14 cellular contexts compared by ENCODE assay signal in genomic region chr13:93244918-93245280, GRCh38. TPM values are rescaled to one million over a fixed set of nuclear protein-coding genes. Genes with fewer than 3 reads are reported as not detected.
A peak's percentile ranks its signal among the peaks of the same experiment; 100 is the strongest.
DNase-seq lines count a peak whose midpoint lies in the region; ATAC-seq and TF ChIP-seq lines count a peak whose summit lies in the region.
"Had no signal": no experiment of that assay in that cellular context is flagged by ENCODE, and none has a peak within 500 bp of the region (broad histone marks: within the 10 kb centered on the region; RNA-seq: fewer than 3 reads in every experiment).

No MANE protein-coding gene starts in this region.

- H3K79me2 ChIP-seq in PC-9 (ENCODE audit: low read depth) (no peaks in the 10 kb centered on the region), osteoblast (ENCODE audit: insufficient read depth, low read length) (peaks cover 34% of the 10 kb centered on the region)

- POLR2A ChIA-PET in PC-9 (lab: Charles Lee; ENCODE audit: unreplicated experiment) = no interaction called here

- H3K4me2 ChIP-seq in PC-9 (peak overlapping the region; percentile 71), osteoblast (ENCODE audit: insufficient read depth, low read length) (peak overlapping the region; percentile 96)

- DNase-seq in AG08395 (ENCODE audit: low spot score) = peak; percentile 65
- DNase-seq in PC-9 = peak in 1 of 2 experiments; percentile 54
- DNase-seq in fibroblast of mammary gland (ENCODE audit: low read depth) = peak; percentile 74
- DNase-seq in osteoblast (ENCODE audit: insufficient read length, low spot score, missing footprints) = no peak
- no peak for DNase-seq in effector memory CD8-positive, alpha-beta T cell
- DNase-seq in activated gamma-delta T cell (lab: John Stamatoyannopoulos, UW) = no peak
- DNase-seq: activated naive CD4-positive, alpha-beta T cell treated with anti-CD3 and anti-CD28 coated beads, Interleukin-2, amount 50 U/mL, for 16 hours; CD4-positive, alpha-beta T cell; stimulated activated CD4-positive, alpha-beta T cell treated with anti-CD3 and anti-CD28 coated beads, Interleukin-12 subunit alpha, Interleukin-12 subunit beta, amount 100 ng/mL, for 4 hours had no signal

- H3F3A ChIP-seq in PC-9 (ENCODE audit: insufficient read depth, low read depth) = no peaks in the 10 kb centered on the region

- H3K9me3 ChIP-seq in PC-9 (ENCODE audit: insufficient read depth, low read depth) (no peaks in the 10 kb centered on the region; the same call in 1 of the 2 replicates), osteoblast (ENCODE audit: low read depth, low read length) (no peaks in the 10 kb centered on the region)

- CTCF ChIA-PET in PC-9 (lab: Charles Lee) = no interaction called here

- H3K4me3 ChIP-seq in PC-9 (peak overlapping the region; percentile 30; the same call in 1 of the 2 replicates), fibroblast of mammary gland (ENCODE audit: control insufficient read depth, low read depth, low read length) (no peak overlapping the region), osteoblast (ENCODE audit: insufficient read depth, low read length) (peak overlapping the region; percentile 74)
- H3K4me3 ChIP-seq: K562 had no signal

- H3K4me1 Mint-ChIP-seq in effector memory CD8-positive, alpha-beta T cell (ENCODE audit: low read depth in 2 of 2) = peaks cover 0 to 2% of the 10 kb centered on the region in 2 donors
- H3K4me1 Mint-ChIP-seq: memory B cell had no signal

- H3K27ac ChIP-seq in PC-9 = peak overlapping the region; percentile 59
- peak overlapping the region; percentile 75 for H3K27ac ChIP-seq in osteoblast (ENCODE audit: low read depth, low read length)
- H3K27ac ChIP-seq: SJSA1 had no signal

- H3K27me3 Mint-ChIP-seq in effector memory CD8-positive, alpha-beta T cell = peaks cover 0 to 20% of the 10 kb centered on the region in 2 donors
- H3K27me3 Mint-ChIP-seq: memory B cell had no signal

- BruUV-seq in PC-9 (replicated peaks; lab: Mats Ljungman, UMichigan) = no TSS peak

- no peaks in the 10 kb centered on the region for H3K9me2 ChIP-seq in PC-9 (ENCODE audit: insufficient read depth)

- peaks cover 6 to 25% of the 10 kb centered on the region in 2 donors for H3K9me3 Mint-ChIP-seq in effector memory CD8-positive, alpha-beta T cell

- H3K36me3 ChIP-seq in PC-9 (ENCODE audit: low read depth) (no peaks in the 10 kb centered on the region), osteoblast (ENCODE audit: insufficient read depth, low read length) (no peaks in the 10 kb centered on the region)
- H3K36me3 ChIP-seq: SJSA1 had no signal

- H3K27me3 ChIP-seq in PC-9 (ENCODE audit: insufficient read depth, low read depth) = no peaks in the 10 kb centered on the region
- no peaks in the 10 kb centered on the region for H3K27me3 ChIP-seq in osteoblast (ENCODE audit: insufficient read depth, low read length)
- H3K27me3 ChIP-seq: SJSA1 had no signal

- no peaks in the 10 kb centered on the region for H3K36me3 Mint-ChIP-seq in effector memory CD8-positive, alpha-beta T cell (ENCODE audit: insufficient read depth)
- H3K36me3 Mint-ChIP-seq: memory B cell had no signal

- H4K20me1 ChIP-seq in PC-9 (ENCODE audit: insufficient read depth) (no peaks in the 10 kb centered on the region), osteoblast (ENCODE audit: insufficient read depth, low read length) (no peaks in the 10 kb centered on the region)

- H2AFZ ChIP-seq in PC-9 = peak overlapping the region; percentile 69
- peak overlapping the region; percentile 90 for H2AFZ ChIP-seq in osteoblast (ENCODE audit: low read length)

- TF ChIP-seq CTCF in PC-9 (conservative IDR thresholded peaks at IDR 0.05) = no peak
- no peak for TF ChIP-seq CTCF in fibroblast of mammary gland (conservative IDR thresholded peaks at IDR 0.05; ENCODE audit: control insufficient read depth, insufficient read depth, low read depth, low read length)
- TF ChIP-seq CTCF in osteoblast (IDR thresholded peaks at IDR 0.05; ENCODE audit: extremely low read depth, low read depth, low read length) = no peak

- no peak for ATAC-seq in effector memory CD8-positive, alpha-beta T cell (replicated peaks)
- ATAC-seq in GM18511 (IDR thresholded peaks at IDR 0.05; ENCODE audit: unreplicated experiment) (no peak), HG02884 (IDR thresholded peaks at IDR 0.05; ENCODE audit: unreplicated experiment) (no peak)

- intact Hi-C loops in PC-9 (cut with micrococcal nuclease; ENCODE audit: unreplicated experiment) = no loop called here

- H3K4me1 ChIP-seq in PC-9 (replicated peaks; ENCODE audit: insufficient read depth) (no peaks in the 10 kb centered on the region), osteoblast (ENCODE audit: insufficient read depth, low read length) (peaks cover 39% of the 10 kb centered on the region)

- H3K27ac Mint-ChIP-seq in effector memory CD8-positive, alpha-beta T cell = no peak overlapping the region
- H3K27ac Mint-ChIP-seq: CD4-positive, alpha-beta T cell; memory B cell had no signal

- no peak overlapping the region for H3K4me3 Mint-ChIP-seq in effector memory CD8-positive, alpha-beta T cell
- H3K4me3 Mint-ChIP-seq: CD4-positive, alpha-beta T cell; memory B cell had no signal

RNA-seq across cellular contexts. Expression of gene GPC6, which starts 18.3 kb away (rescaled TPM):
- not detected in 2 replicates for total RNA-seq in PC-9 (2021)
- 77.8 and 98.1 TPM in 2 replicates for total RNA-seq in osteoblast
- total RNA-seq: CD4-positive, alpha-beta T cell had no signal

Comparison
In these comparisons a context has a peak if more than half of its experiments do, and no peak if none do; other contexts are left out.
1. DNase-seq: peak in AG08395 (single experiment) and fibroblast of mammary gland (single experiment); none in osteoblast (single experiment), effector memory CD8-positive, alpha-beta T cell (0 of 3) and activated gamma-delta T cell (single experiment).
2. RNA of gene GPC6, which starts 18.3 kb away (total RNA-seq): 77.8 to 98.1 TPM in osteoblast; not detected in PC-9; every median in the first group is over 10 times any median in the second.